Comparison of ENCODE assay signal across 10 cellular contexts in the genomic region with DNA sequence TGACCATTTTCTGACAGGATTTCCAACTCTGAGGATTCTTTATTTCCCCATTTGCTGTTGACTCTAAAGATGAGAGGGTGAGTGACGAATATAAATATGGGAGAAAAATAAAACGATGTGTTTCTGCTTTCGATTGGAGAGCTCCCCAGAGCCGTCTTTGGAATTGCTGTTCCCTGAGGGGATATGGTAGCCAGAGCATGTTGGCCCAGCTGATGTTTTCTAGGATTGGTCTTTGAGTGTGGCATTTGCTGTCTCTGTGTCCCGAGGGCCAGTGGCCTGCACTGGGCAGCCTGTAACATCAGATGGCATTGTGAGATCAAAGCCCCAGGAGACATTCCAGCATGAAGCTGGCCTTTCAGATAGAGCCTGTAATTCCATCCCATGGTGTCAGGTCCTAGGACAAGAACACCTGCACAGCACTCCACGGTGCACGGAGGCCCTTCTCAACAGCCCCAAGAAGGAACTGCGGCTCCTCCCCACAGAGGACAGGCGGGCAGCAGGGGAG. TPM values are rescaled to one million over a fixed set of nuclear protein-coding genes. Genes with fewer than 3 reads are reported as not detected.
DNase-seq lines count a peak whose midpoint lies in the region; ATAC-seq, FAIRE-seq and TF ChIP-seq lines count a peak whose summit lies in the region.
"Had no signal": no experiment of that assay in that cellular context is flagged by ENCODE, and none has a peak within 500 bp of the region (broad histone marks: within the 10 kb centered on the region; RNA-seq: fewer than 3 reads in every experiment).

No MANE protein-coding gene starts in this region.

- H3K4me3 ChIP-seq in neural progenitor cell (no peak overlapping the region), H7 (ENCODE audit: insufficient read depth, low read depth, low read length) (no peak overlapping the region)

- H3K9ac ChIP-seq in neural progenitor cell: no peak overlapping the region

- H3K27me3 Mint-ChIP-seq in natural killer cell (ENCODE audit: low read depth in 2 of 2): no peaks in the 10 kb centered on the region
- no peaks in the 10 kb centered on the region for H3K27me3 Mint-ChIP-seq in natural killer cell treated with Interleukin-12 subunit alpha and Interleukin-12 subunit beta and Interleukin-15 and Interleukin-18, amount 100 ng/mL, for 72 hours
- H3K27me3 Mint-ChIP-seq in neural progenitor cell (ENCODE audit: insufficient read depth, low read depth): no peaks in the 10 kb centered on the region

- FAIRE-seq in D721Med (lab: Jason Lieb, UNC): no peak

- H3K36me3 ChIP-seq in neural progenitor cell (no peaks in the 10 kb centered on the region), H7 (replicated peaks; ENCODE audit: control insufficient read depth, insufficient read depth, low read length) (no peaks in the 10 kb centered on the region)

- H3K4me1 Mint-ChIP-seq in natural killer cell (peaks cover 21 to 30% of the 10 kb centered on the region in 2 donors), neural progenitor cell (peaks cover 7% of the 10 kb centered on the region)
- peaks cover 8 to 17% of the 10 kb centered on the region in 2 donors for H3K4me1 Mint-ChIP-seq in natural killer cell treated with Interleukin-12 subunit alpha and Interleukin-12 subunit beta and Interleukin-15 and Interleukin-18, amount 100 ng/mL, for 72 hours (ENCODE audit: low read depth in 2 of 2)

- peak overlapping the region; percentile 32 for H3K4me3 Mint-ChIP-seq in natural killer cell
- H3K4me3 Mint-ChIP-seq in natural killer cell treated with Interleukin-12 subunit alpha and Interleukin-12 subunit beta and Interleukin-15 and Interleukin-18, amount 100 ng/mL, for 72 hours: no peak overlapping the region
- H3K4me3 Mint-ChIP-seq in neural progenitor cell: no peak overlapping the region

- H3K79me2 ChIP-seq in neural progenitor cell (ENCODE audit: low read depth): no peaks in the 10 kb centered on the region

- H3K27me3 ChIP-seq in neural progenitor cell (no peaks in the 10 kb centered on the region), H7 (ENCODE audit: control insufficient read depth, insufficient read depth, low read length) (no peaks in the 10 kb centered on the region)

- ATAC-seq in natural killer cell (no peak), Right ventricle myocardium inferior (peak; percentile 32), GM21825 (IDR thresholded peaks at IDR 0.05; ENCODE audit: unreplicated experiment) (no peak)
- ATAC-seq in natural killer cell treated with Interleukin-12 subunit alpha and Interleukin-12 subunit beta and Interleukin-15 and Interleukin-18, amount 100 ng/mL, for 72 hours: no peak

- H2AFZ ChIP-seq in neural progenitor cell (replicated peaks): no peak overlapping the region

- TF ChIP-seq CTCF in natural killer cell (IDR thresholded peaks at IDR 0.05) (no peak), neural progenitor cell (IDR thresholded peaks at IDR 0.05) (no peak), D721Med (IDR thresholded peaks at IDR 0.05; ENCODE audit: insufficient read depth, missing control alignments) (no peak)

- no peaks in the 10 kb centered on the region for H4K20me1 ChIP-seq in neural progenitor cell (ENCODE audit: low read depth)

- peaks cover 6% of the 10 kb centered on the region for H3K4me1 ChIP-seq in neural progenitor cell

- DNase-seq in natural killer cell (no peak), Right ventricle myocardium inferior (ENCODE audit: missing footprints) (no peak), neural progenitor cell (ENCODE audit: low spot score) (peak; percentile 20), D721Med (ENCODE audit: insufficient read length, low spot score) (no peak), UCSD-AML1 (lab: John Stamatoyannopoulos, UW; ENCODE audit: unreplicated experiment) (no peak), H7 (no peak)
- DNase-seq in natural killer cell treated with Interleukin-12 subunit alpha and Interleukin-12 subunit beta and Interleukin-15 and Interleukin-18, amount 100 ng/mL, for 72 hours (ENCODE audit: low spot score): no peak
- DNase-seq: midbrain, NCI-H2107 had no signal

- H3K27ac ChIP-seq in neural progenitor cell: peak overlapping the region; percentile 52

- intact Hi-C loops in natural killer cell (cut with micrococcal nuclease) (no loop called here), Right ventricle myocardium inferior (cut with DNase I) (no loop called here)

- H3K36me3 Mint-ChIP-seq in natural killer cell: no peaks in the 10 kb centered on the region
- H3K36me3 Mint-ChIP-seq in natural killer cell treated with Interleukin-12 subunit alpha and Interleukin-12 subunit beta and Interleukin-15 and Interleukin-18, amount 100 ng/mL, for 72 hours: no peaks in the 10 kb centered on the region
- no peaks in the 10 kb centered on the region for H3K36me3 Mint-ChIP-seq in neural progenitor cell

- H3K9me3 Mint-ChIP-seq in natural killer cell (no peaks in the 10 kb centered on the region), neural progenitor cell (no peaks in the 10 kb centered on the region)
- no peaks in the 10 kb centered on the region for H3K9me3 Mint-ChIP-seq in natural killer cell treated with Interleukin-12 subunit alpha and Interleukin-12 subunit beta and Interleukin-15 and Interleukin-18, amount 100 ng/mL, for 72 hours

- H3K27ac Mint-ChIP-seq in natural killer cell: peak overlapping the region; percentile 98 to 99
- no peak overlapping the region for H3K27ac Mint-ChIP-seq in natural killer cell treated with Interleukin-12 subunit alpha and Interleukin-12 subunit beta and Interleukin-15 and Interleukin-18, amount 100 ng/mL, for 72 hours
- peak overlapping the region; percentile 81 for H3K27ac Mint-ChIP-seq in neural progenitor cell

- H3F3A ChIP-seq in neural progenitor cell (ENCODE audit: low read depth): peaks cover 14% of the 10 kb centered on the region

- H3K9me3 ChIP-seq in neural progenitor cell (ENCODE audit: low read depth): no peaks in the 10 kb centered on the region

- H3K4me2 ChIP-seq in neural progenitor cell: peak overlapping the region; percentile 24

RNA-seq across cellular contexts. Expression of a gene that starts 26.7 kb away (rescaled TPM):
- total RNA-seq in natural killer cell (1 to 10 TPM in 2 of 3 donors, under 1 TPM in 1; 0.82 to 1.5 (median 1.5) TPM), Right ventricle myocardium inferior (206 TPM), neural progenitor cell (ENCODE audit: low replicate concordance) (40.6 and 64.6 TPM in 2 replicates)
- 1 to 10 TPM; 2.4 to 3.4 TPM for total RNA-seq in natural killer cell treated with Interleukin-12 subunit alpha and Interleukin-12 subunit beta and Interleukin-15 and Interleukin-18, amount 100 ng/mL, for 72 hours
- 40.8 and 76.2 TPM in 2 replicates for total RNA-seq in H7 (2014; rRNA removed; shearing (Covaris generic))

RNA-seq across cellular contexts. Expression of a gene that starts 42.4 kb away (rescaled TPM):
- total RNA-seq in natural killer cell (10 to 100 TPM; 71.7 to 94.2 (median 73.9) TPM), Right ventricle myocardium inferior (10.7 TPM), neural progenitor cell (ENCODE audit: low replicate concordance) (29.7 and 52.5 TPM in 2 replicates)
- 10 to 100 TPM; 31.9 to 42.7 TPM for total RNA-seq in natural killer cell treated with Interleukin-12 subunit alpha and Interleukin-12 subunit beta and Interleukin-15 and Interleukin-18, amount 100 ng/mL, for 72 hours
- total RNA-seq in H7 (2014; rRNA removed; shearing (Covaris generic)): 14.9 and 18.9 TPM in 2 replicates

Comparison
In these comparisons a context has a peak if more than half of its experiments do, and no peak if none do; other contexts are left out.
1. H3K27ac Mint-ChIP-seq: peak in natural killer cell (2 of 2) and neural progenitor cell (single experiment); none in natural killer cell treated with Interleukin-12 subunit alpha and Interleukin-12 subunit beta and Interleukin-15 and Interleukin-18, amount 100 ng/mL, for 72 hours (0 of 2).